ENCODE assay signal across 11 cellular contexts in the genomic region with DNA sequence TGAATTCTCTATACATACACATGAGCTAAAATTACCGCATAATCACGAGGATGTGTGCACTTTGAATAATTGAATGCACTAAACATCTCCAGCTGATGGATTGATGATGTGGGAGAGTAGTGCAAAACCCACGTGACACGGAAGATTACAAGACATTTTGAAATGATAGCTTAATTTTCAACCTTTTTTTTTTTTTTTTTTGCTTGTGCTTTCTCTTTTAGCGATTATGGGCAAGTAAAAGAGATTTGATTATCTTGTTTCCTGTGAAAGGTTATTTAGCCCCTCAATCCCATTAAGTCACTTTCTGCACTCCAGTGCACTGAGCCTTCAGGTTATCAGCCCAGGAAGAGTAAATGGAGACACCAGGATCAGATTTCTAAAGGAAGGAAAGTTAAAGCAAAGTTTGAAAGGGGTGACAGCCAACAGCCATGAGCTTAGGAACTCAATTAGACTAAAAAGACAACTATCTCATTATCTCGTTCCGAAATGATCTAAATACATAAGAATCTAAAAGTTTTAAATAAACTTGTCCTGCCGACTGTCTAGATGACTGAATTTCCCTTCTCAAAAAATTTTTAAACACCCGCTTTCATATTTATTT.
DNase-seq lines count a peak whose midpoint lies in the region; ATAC-seq and TF ChIP-seq lines count a peak whose summit lies in the region.
"Had no signal": no experiment of that assay in that cellular context is flagged by ENCODE, and none has a peak within 500 bp of the region (broad histone marks: within the 10 kb centered on the region; RNA-seq: fewer than 3 reads in every experiment).

No MANE protein-coding gene starts in this region.

- TF ChIP-seq CTCF in AG04449 (IDR thresholded peaks at IDR 0.05; ENCODE audit: insufficient read depth, low read length, missing control alignments) (no peak), nephron progenitor cell (IDR thresholded peaks at IDR 0.05) (no peak)

- H3K27ac ChIP-seq in Karpas-422 (ENCODE audit: low read length): no peak overlapping the region
- H3K27ac ChIP-seq in ectodermal cell (ENCODE audit: insufficient read depth, low read depth, low read length, poor library complexity, severe bottlenecking): peak overlapping the region; percentile 56
- H3K27ac ChIP-seq: foreskin keratinocyte, PC-9 had no signal

- POLR2A ChIA-PET in AG04449 (lab: Yijun Ruan, JAX): interaction anchor here (0.6 to 1.1 kb wide), 4 partner anchors 27 to 148 kb away, joined by 3 to 4 read pairs (median 4); no protein-coding TSS in a partner anchor
- POLR2A ChIA-PET in naive thymus-derived CD8-positive, alpha-beta T cell (lab: Charles Lee): interaction anchor here (0.6 to 0.7 kb wide), 2 partner anchors 34 to 340 kb away, joined by 5 read pairs; no protein-coding TSS in a partner anchor

- peak overlapping the region; percentile 96 for H3K27ac Mint-ChIP-seq in nephron progenitor cell
- H3K27ac Mint-ChIP-seq in naive thymus-derived CD8-positive, alpha-beta T cell: peak overlapping the region in 1 of 10 donors; percentile 14

- H3K4me3 ChIP-seq in AG04449 (ENCODE audit: low read depth, low read length) (peak overlapping the region; percentile 35), Karpas-422 (ENCODE audit: low read length) (0 out of 2 replicates have a peak overlapping the region, but pooled peaks have one; percentile 27), ectodermal cell (ENCODE audit: insufficient read depth, low read depth, low read length) (no peak overlapping the region)
- H3K4me3 ChIP-seq: PC-9 had no signal

- H3K27me3 ChIP-seq in Karpas-422 (ENCODE audit: low read length) (no peaks in the 10 kb centered on the region), ectodermal cell (ENCODE audit: control insufficient read depth, insufficient read depth, low read length, poor library complexity, severe bottlenecking) (no peaks in the 10 kb centered on the region)

- no peaks in the 10 kb centered on the region for H3K9me2 ChIP-seq in Karpas-422 (replicated peaks; ENCODE audit: insufficient read depth, low read length)

- no peaks in the 10 kb centered on the region for H3K27me3 Mint-ChIP-seq in nephron progenitor cell (ENCODE audit: low read depth, poor library complexity)
- peaks cover 20 to 73% (median 32%) of the 10 kb centered on the region in 5 donors for H3K27me3 Mint-ChIP-seq in naive thymus-derived CD8-positive, alpha-beta T cell

- H3K9me3 ChIP-seq in Karpas-422 (ENCODE audit: low read length) (no peaks in the 10 kb centered on the region), ectodermal cell (ENCODE audit: control insufficient read depth, low read length) (no peaks in the 10 kb centered on the region)

- no peak for DNase-seq in AG04449 (ENCODE audit: low read depth, low spot score)
- no peak for DNase-seq in Karpas-422
- no peak for DNase-seq in nephron progenitor cell
- no peak for DNase-seq in NOMO-1 (lab: John Stamatoyannopoulos, UW; ENCODE audit: unreplicated experiment in 2 of 2)
- DNase-seq in activated T-cell treated with anti-CD3 and anti-CD28 coated beads, Interleukin-2, amount 50 U/mL, for 48 hours: no peak
- DNase-seq in naive thymus-derived CD8-positive, alpha-beta T cell: no peak
- DNase-seq: foreskin keratinocyte, NCI-H1417 treated with DMSO at 0.1 percent for 48 hours, PC-9 had no signal

- H3K9ac ChIP-seq in Karpas-422 (ENCODE audit: low read length): no peak overlapping the region

- no peaks in the 10 kb centered on the region for H4K20me1 ChIP-seq in Karpas-422 (ENCODE audit: insufficient read depth, low read depth, low read length)

- H3K4me1 ChIP-seq in Karpas-422 (ENCODE audit: low read length): peaks cover 47% of the 10 kb centered on the region
- H3K4me1 ChIP-seq in ectodermal cell (ENCODE audit: control insufficient read depth, insufficient read depth, low read length): peaks cover 40% of the 10 kb centered on the region

- WGBS in ectodermal cell, 2 experiments: 60 to 61% methylated on average over 7 to 8 of the region's 9 CpGs

- peaks cover 92% of the 10 kb centered on the region for H3K4me1 Mint-ChIP-seq in nephron progenitor cell
- no peaks in the 10 kb centered on the region for H3K4me1 Mint-ChIP-seq in naive thymus-derived CD8-positive, alpha-beta T cell

- no peaks in the 10 kb centered on the region for H3K36me3 ChIP-seq in Karpas-422 (ENCODE audit: insufficient read depth, low read length)
- no peaks in the 10 kb centered on the region for H3K36me3 ChIP-seq in ectodermal cell (ENCODE audit: control insufficient read depth, insufficient read depth, low read length)

- H3K4me2 ChIP-seq in Karpas-422 (ENCODE audit: low read depth, low read length, poor library complexity, severe bottlenecking): peak overlapping the region; percentile 53
- H3K4me2 ChIP-seq: PC-9 had no signal

- no peaks in the 10 kb centered on the region for H3K9me3 Mint-ChIP-seq in nephron progenitor cell
- no peaks in the 10 kb centered on the region for H3K9me3 Mint-ChIP-seq in naive thymus-derived CD8-positive, alpha-beta T cell

- ATAC-seq in HG03139 (IDR thresholded peaks at IDR 0.05; ENCODE audit: unreplicated experiment): no peak
- no peak for ATAC-seq in naive thymus-derived CD8-positive, alpha-beta T cell
- ATAC-seq: foreskin keratinocyte had no signal

- no peaks in the 10 kb centered on the region for H3K36me3 Mint-ChIP-seq in nephron progenitor cell (ENCODE audit: low read depth)
- H3K36me3 Mint-ChIP-seq in naive thymus-derived CD8-positive, alpha-beta T cell: peaks cover 0 to 2% (median 0%) of the 10 kb centered on the region in 3 donors

- H3K4me3 Mint-ChIP-seq in nephron progenitor cell: peak overlapping the region; percentile 80
- H3K4me3 Mint-ChIP-seq in naive thymus-derived CD8-positive, alpha-beta T cell: no peak overlapping the region

- H3K79me2 ChIP-seq in Karpas-422 (ENCODE audit: low read length): no peaks in the 10 kb centered on the region

- CTCF ChIA-PET in AG04449 (lab: Yijun Ruan, JAX): interaction anchor here (1.0 to 1.7 kb wide), 4 partner anchors 11 to 130 kb away, joined by 3 to 4 read pairs (median 3); no protein-coding TSS in a partner anchor

- 0 out of 2 replicates have a peak overlapping the region, but pooled peaks have one; percentile 7 for H2AFZ ChIP-seq in Karpas-422 (ENCODE audit: low read length)
- H2AFZ ChIP-seq: PC-9 had no signal
